Comparison of ENCODE assay signal across 8 cellular contexts in genomic region chr13:32309812-32310706, GRCh38. TPM values are rescaled to one million over a fixed set of nuclear protein-coding genes. Genes with fewer than 3 reads are reported as not detected.
A peak's percentile ranks its signal among the peaks of the same experiment; 100 is the strongest.
DNase-seq lines count a peak whose midpoint lies in the region; ATAC-seq and TF ChIP-seq lines count a peak whose summit lies in the region.

No MANE protein-coding gene starts in this region.

- H3K4me2 ChIP-seq in GM23248 (ENCODE audit: unreplicated experiment), result peak overlapping the region; percentile 75

- peaks cover 5% of the 10 kb centered on the region; the same call in 1 of the 2 replicates for H3K4me1 ChIP-seq in GM23248 (ENCODE audit: insufficient read depth)

- ATAC-seq in activated T-cell treated with anti-CD3 and anti-CD28 coated beads, Interleukin-2, amount 50 U/mL, for 72 hours (replicated peaks in 1 of 2), result peak; percentile 56 to 57
- peak; percentile 79 for ATAC-seq in WTC11

- H3K4me1 Mint-ChIP-seq in activated T-cell treated with anti-CD3 and anti-CD28 coated beads, Interleukin-2, amount 50 U/mL, for 72 hours (ENCODE audit: low read depth), result peaks cover 23% of the 10 kb centered on the region
- peaks cover 18% of the 10 kb centered on the region for H3K4me1 Mint-ChIP-seq in activated T-cell treated with anti-CD3 and anti-CD28 coated beads, Interleukin-2, amount 50 U/mL, for 24 hours (ENCODE audit: low read depth)
- peaks cover 9% of the 10 kb centered on the region for H3K4me1 Mint-ChIP-seq in WTC11

- no peaks in the 10 kb centered on the region for H3K36me3 ChIP-seq in GM23248 (ENCODE audit: low read depth)

- H3K27ac Mint-ChIP-seq in activated T-cell treated with anti-CD3 and anti-CD28 coated beads, Interleukin-2, amount 50 U/mL, for 72 hours, result no peak overlapping the region
- no peak overlapping the region for H3K27ac Mint-ChIP-seq in activated T-cell treated with anti-CD3 and anti-CD28 coated beads, Interleukin-2, amount 50 U/mL, for 24 hours
- no peak overlapping the region for H3K27ac Mint-ChIP-seq in WTC11

- no peaks in the 10 kb centered on the region for H3K9me3 ChIP-seq in GM23248 (ENCODE audit: low read depth)

- in situ Hi-C loops in GM23248 (cut with MboI), result loop anchor here (10.0 kb wide), 1 partner anchor 285 kb away; no protein-coding TSS in a partner anchor

- no peaks in the 10 kb centered on the region for H3F3A ChIP-seq in GM23248 (ENCODE audit: insufficient read depth)

- H3K9me2 ChIP-seq in GM23248 (ENCODE audit: insufficient read depth), result no peaks in the 10 kb centered on the region

- POLR2A ChIA-PET in WTC11 (lab: Charles Lee), result no interaction called here

- CTCF ChIA-PET in WTC11 (lab: Charles Lee), result interaction anchor here (1.1 to 1.2 kb wide), 3 partner anchors 42 to 400 kb away, joined by 3 to 9 read pairs (median 3); no protein-coding TSS in a partner anchor

- no peaks in the 10 kb centered on the region for H3K27me3 ChIP-seq in GM23248 (replicated peaks; ENCODE audit: insufficient read depth)

- H4K20me1 ChIP-seq in GM23248 (ENCODE audit: insufficient read depth), result no peaks in the 10 kb centered on the region

- TF ChIP-seq CTCF in WTC11 (IDR thresholded peaks at IDR 0.05), result 0 out of 2 replicates have a peak, but pooled peaks have one; percentile 35

- peak overlapping the region; percentile 88 for H2AFZ ChIP-seq in GM23248

- H3K27me3 Mint-ChIP-seq in activated T-cell treated with anti-CD3 and anti-CD28 coated beads, Interleukin-2, amount 50 U/mL, for 72 hours (ENCODE audit: low read depth), result no peaks in the 10 kb centered on the region
- no peaks in the 10 kb centered on the region for H3K27me3 Mint-ChIP-seq in activated T-cell treated with anti-CD3 and anti-CD28 coated beads, Interleukin-2, amount 50 U/mL, for 24 hours
- no peaks in the 10 kb centered on the region; the same call in 1 of the 2 replicates for H3K27me3 Mint-ChIP-seq in WTC11 (ENCODE audit: low read depth)

- peak overlapping the region; percentile 17; the same call in 1 of the 2 replicates for H3K27ac ChIP-seq in GM23248

- peak overlapping the region; percentile 49 for H3K4me3 ChIP-seq in GM23248

- H3K9me3 Mint-ChIP-seq in activated T-cell treated with anti-CD3 and anti-CD28 coated beads, Interleukin-2, amount 50 U/mL, for 72 hours, result no peaks in the 10 kb centered on the region
- no peaks in the 10 kb centered on the region for H3K9me3 Mint-ChIP-seq in activated T-cell treated with anti-CD3 and anti-CD28 coated beads, Interleukin-2, amount 50 U/mL, for 24 hours
- H3K9me3 Mint-ChIP-seq in WTC11, result no peaks in the 10 kb centered on the region

- H3K79me2 ChIP-seq in GM23248 (ENCODE audit: insufficient read depth), result no peaks in the 10 kb centered on the region

- peak overlapping the region in 1 of 2 donors; percentile 23 for H3K4me3 Mint-ChIP-seq in activated T-cell treated with anti-CD3 and anti-CD28 coated beads, Interleukin-2, amount 50 U/mL, for 72 hours
- no peak overlapping the region for H3K4me3 Mint-ChIP-seq in activated T-cell treated with anti-CD3 and anti-CD28 coated beads, Interleukin-2, amount 50 U/mL, for 24 hours
- H3K4me3 Mint-ChIP-seq in WTC11, result no peak overlapping the region

- peak in 1 of 2 donors; percentile 23 for DNase-seq in activated T-cell treated with anti-CD3 and anti-CD28 coated beads, Interleukin-2, amount 50 U/mL, for 72 hours
- DNase-seq in activated T-cell treated with anti-CD3 and anti-CD28 coated beads, Interleukin-2, amount 50 U/mL, for 24 hours, result no peak
- DNase-seq in GM23248 (peak; percentile 73), NCI-H1092 (lab: John Stamatoyannopoulos, UW) (peak; percentile 2), WTC11 (ENCODE audit: low spot score) (no peak), glomerular visceral epithelial cell (ENCODE audit: extremely low spot score) (peak; percentile 51), pons (ENCODE audit: low spot score) (peak; percentile 63), HK-2 (ENCODE audit: unreplicated experiment) (no peak)

- peak overlapping the region; percentile 66 for H3K9ac ChIP-seq in GM23248

- WGBS in GM23248 (ENCODE audit: low coverage in 1 of 2, low lambda C conversion rate in 2 of 2, missing lambda C conversion rate in 2 of 2), 2 experiments, result 18% methylated on average over 18 to 19 of the region's 19 CpGs

- H3K36me3 Mint-ChIP-seq in activated T-cell treated with anti-CD3 and anti-CD28 coated beads, Interleukin-2, amount 50 U/mL, for 72 hours (ENCODE audit: insufficient read depth in 2 of 2), result peaks cover 0 to 3% of the 10 kb centered on the region in 2 donors
- H3K36me3 Mint-ChIP-seq in activated T-cell treated with anti-CD3 and anti-CD28 coated beads, Interleukin-2, amount 50 U/mL, for 24 hours (ENCODE audit: low read depth), result peaks cover 2% of the 10 kb centered on the region
- H3K36me3 Mint-ChIP-seq in WTC11, result no peaks in the 10 kb centered on the region

TF ChIP-seq in WTC11, 78 proteins besides CTCF, POLR2A, EP300 and RAD21:
- TF ChIP-seq ZNF232 (CRISPR knock-in tag; IDR thresholded peaks at IDR 0.05) (no peak), PRRX2 (CRISPR knock-in tag; IDR thresholded peaks at IDR 0.05) (no peak), FOXK1 (CRISPR knock-in tag; IDR thresholded peaks at IDR 0.05) (no peak), CDX4 (CRISPR knock-in tag; IDR thresholded peaks at IDR 0.05; ENCODE audit: borderline replicate concordance) (no peak)
- TF ChIP-seq, protein P1, sequence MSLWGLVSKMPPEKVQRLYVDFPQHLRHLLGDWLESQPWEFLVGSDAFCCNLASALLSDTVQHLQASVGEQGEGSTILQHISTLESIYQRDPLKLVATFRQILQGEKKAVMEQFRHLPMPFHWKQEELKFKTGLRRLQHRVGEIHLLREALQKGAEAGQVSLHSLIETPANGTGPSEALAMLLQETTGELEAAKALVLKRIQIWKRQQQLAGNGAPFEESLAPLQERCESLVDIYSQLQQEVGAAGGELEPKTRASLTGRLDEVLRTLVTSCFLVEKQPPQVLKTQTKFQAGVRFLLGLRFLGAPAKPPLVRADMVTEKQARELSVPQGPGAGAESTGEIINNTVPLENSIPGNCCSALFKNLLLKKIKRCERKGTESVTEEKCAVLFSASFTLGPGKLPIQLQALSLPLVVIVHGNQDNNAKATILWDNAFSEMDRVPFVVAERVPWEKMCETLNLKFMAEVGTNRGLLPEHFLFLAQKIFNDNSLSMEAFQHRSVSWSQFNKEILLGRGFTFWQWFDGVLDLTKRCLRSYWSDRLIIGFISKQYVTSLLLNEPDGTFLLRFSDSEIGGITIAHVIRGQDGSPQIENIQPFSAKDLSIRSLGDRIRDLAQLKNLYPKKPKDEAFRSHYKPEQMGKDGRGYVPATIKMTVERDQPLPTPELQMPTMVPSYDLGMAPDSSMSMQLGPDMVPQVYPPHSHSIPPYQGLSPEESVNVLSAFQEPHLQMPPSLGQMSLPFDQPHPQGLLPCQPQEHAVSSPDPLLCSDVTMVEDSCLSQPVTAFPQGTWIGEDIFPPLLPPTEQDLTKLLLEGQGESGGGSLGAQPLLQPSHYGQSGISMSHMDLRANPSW (CRISPR knock-in tag; conservative IDR thresholded peaks at IDR 0.05; ENCODE audit: low read depth), result no peak
- TF ChIP-seq, protein P2, sequence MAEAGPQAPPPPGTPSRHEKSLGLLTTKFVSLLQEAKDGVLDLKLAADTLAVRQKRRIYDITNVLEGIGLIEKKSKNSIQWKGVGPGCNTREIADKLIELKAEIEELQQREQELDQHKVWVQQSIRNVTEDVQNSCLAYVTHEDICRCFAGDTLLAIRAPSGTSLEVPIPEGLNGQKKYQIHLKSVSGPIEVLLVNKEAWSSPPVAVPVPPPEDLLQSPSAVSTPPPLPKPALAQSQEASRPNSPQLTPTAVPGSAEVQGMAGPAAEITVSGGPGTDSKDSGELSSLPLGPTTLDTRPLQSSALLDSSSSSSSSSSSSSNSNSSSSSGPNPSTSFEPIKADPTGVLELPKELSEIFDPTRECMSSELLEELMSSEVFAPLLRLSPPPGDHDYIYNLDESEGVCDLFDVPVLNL (CRISPR knock-in tag; IDR thresholded peaks at IDR 0.05; ENCODE audit: borderline replicate concordance, low read depth), result no peak
- TF ChIP-seq, protein P3, sequence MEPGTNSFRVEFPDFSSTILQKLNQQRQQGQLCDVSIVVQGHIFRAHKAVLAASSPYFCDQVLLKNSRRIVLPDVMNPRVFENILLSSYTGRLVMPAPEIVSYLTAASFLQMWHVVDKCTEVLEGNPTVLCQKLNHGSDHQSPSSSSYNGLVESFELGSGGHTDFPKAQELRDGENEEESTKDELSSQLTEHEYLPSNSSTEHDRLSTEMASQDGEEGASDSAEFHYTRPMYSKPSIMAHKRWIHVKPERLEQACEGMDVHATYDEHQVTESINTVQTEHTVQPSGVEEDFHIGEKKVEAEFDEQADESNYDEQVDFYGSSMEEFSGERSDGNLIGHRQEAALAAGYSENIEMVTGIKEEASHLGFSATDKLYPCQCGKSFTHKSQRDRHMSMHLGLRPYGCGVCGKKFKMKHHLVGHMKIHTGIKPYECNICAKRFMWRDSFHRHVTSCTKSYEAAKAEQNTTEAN (CRISPR knock-in tag; IDR thresholded peaks at IDR 0.05), result no peak

RNA-seq across cellular contexts. Expression of gene ZAR1L, which starts 5.1 kb away (rescaled TPM):
- total RNA-seq in activated T-cell treated with anti-CD3 and anti-CD28 coated beads, Interleukin-2, amount 50 U/mL, for 72 hours, result not detected
- total RNA-seq in GM23248 (2014; rRNA removed; shearing (Covaris generic)), result not detected in 2 replicates
- polyA plus RNA-seq in GM23248 (2016; fragmentation: Nextera tagmentation; extraction: Ambion mirVana), result not detected in 2 replicates
- 0.25 to 0.48 TPM (median 0.33 TPM) in 3 replicates for total RNA-seq in WTC11 (2021)

RNA-seq across cellular contexts. Expression of gene BRCA2, which starts 5.2 kb away (rescaled TPM):
- 10 to 100 TPM; 36.9 to 41.5 TPM for total RNA-seq in activated T-cell treated with anti-CD3 and anti-CD28 coated beads, Interleukin-2, amount 50 U/mL, for 72 hours
- total RNA-seq in GM23248 (2014; rRNA removed; shearing (Covaris generic)), result 3.7 and 10.0 TPM in 2 replicates
- polyA plus RNA-seq in GM23248 (2016; fragmentation: Nextera tagmentation; extraction: Ambion mirVana), result 4.0 and 5.3 TPM in 2 replicates
- total RNA-seq in WTC11 (2021), result 14.8 to 21.6 TPM (median 18.2 TPM) in 3 replicates

Comparison
In these comparisons a context has a peak if more than half of its experiments do, and no peak if none do; other contexts are left out.
1. DNase-seq: peak in GM23248 (single experiment), NCI-H1092 (single experiment), glomerular visceral epithelial cell (single experiment) and pons (single experiment); none in activated T-cell treated with anti-CD3 and anti-CD28 coated beads, Interleukin-2, amount 50 U/mL, for 24 hours (single experiment), WTC11 (single experiment) and HK-2 (single experiment).